Comparison of ENCODE assay signal across 8 cellular contexts in genomic region chr19:4967738-4968461, GRCh38. TPM values are rescaled to one million over a fixed set of nuclear protein-coding genes. Genes with fewer than 3 reads are reported as not detected.
DNase-seq lines count a peak whose midpoint lies in the region; ATAC-seq and TF ChIP-seq lines count a peak whose summit lies in the region.

No MANE protein-coding gene starts in this region.

- intact Hi-C loops in prostate gland (cut with DNase I) (loop anchor here (5.0 kb wide), 1 partner anchor 96 kb away; no protein-coding TSS in a partner anchor), mucosa of descending colon (cut with DNase I, micrococcal nuclease) (no loop called here)

- TF ChIP-seq POLR2A in prostate gland (IDR thresholded peaks at IDR 0.05), result no peak

- WGBS in prostate gland, result 75% methylated on average over 16 of the region's 16 CpGs

- DNase-seq in GM03348 (ENCODE audit: low spot score) (peak; percentile 25), NCI-H226 (peak; percentile 30), prostate gland (ENCODE audit: low spot score) (no peak), Kasumi-1 (lab: John Stamatoyannopoulos, UW) (no peak), mucosa of descending colon (no peak)
- no peak for DNase-seq in effector memory CD4-positive, alpha-beta T cell
- no peak for DNase-seq in activated CD4-positive, alpha-beta T cell treated with anti-CD3 and anti-CD28 coated beads for 1 hour
- no peak for DNase-seq in activated CD4-positive, alpha-beta T cell treated with anti-CD3 and anti-CD28 coated beads for 48 hours

- H3K36me3 ChIP-seq in effector memory CD4-positive, alpha-beta T cell (ENCODE audit: control insufficient read depth, insufficient read depth, low read length), result no peaks in the 10 kb centered on the region
- H3K36me3 ChIP-seq in prostate gland (no peaks in the 10 kb centered on the region), mucosa of descending colon (ENCODE audit: low read depth) (peaks cover 4% of the 10 kb centered on the region)

- TF ChIP-seq CTCF in prostate gland (IDR thresholded peaks at IDR 0.05), result no peak
- TF ChIP-seq CTCF in mucosa of descending colon (IDR thresholded peaks at IDR 0.05), result no peak

- H3K4me1 ChIP-seq in effector memory CD4-positive, alpha-beta T cell (ENCODE audit: control insufficient read depth, insufficient read depth, low read length, poor library complexity, severe bottlenecking), result peaks cover 22% of the 10 kb centered on the region
- H3K4me1 ChIP-seq in prostate gland (replicated peaks) (peaks cover 19% of the 10 kb centered on the region), mucosa of descending colon (ENCODE audit: low read depth) (peaks cover 26% of the 10 kb centered on the region)

- H3K4me3 ChIP-seq in effector memory CD4-positive, alpha-beta T cell (ENCODE audit: insufficient read depth, low read depth, low read length, poor library complexity, severe bottlenecking), result peak overlapping the region; percentile 20
- H3K4me3 ChIP-seq in prostate gland (peak overlapping the region in 1 of 2 donors; percentile 10), mucosa of descending colon (no peak overlapping the region)

- H3K27ac ChIP-seq in effector memory CD4-positive, alpha-beta T cell (ENCODE audit: insufficient read depth, low read length, poor library complexity, severe bottlenecking), result peak overlapping the region; percentile 40
- H3K27ac ChIP-seq in prostate gland, result peak overlapping the region; percentile 56 to 64

- no peaks in the 10 kb centered on the region for H3K27me3 ChIP-seq in effector memory CD4-positive, alpha-beta T cell (replicated peaks; ENCODE audit: control insufficient read depth, insufficient read depth, low read length, poor library complexity, severe bottlenecking)
- no peaks in the 10 kb centered on the region for H3K27me3 ChIP-seq in prostate gland (replicated peaks; ENCODE audit: insufficient read depth)

- no peak for ATAC-seq in mucosa of descending colon

- no peaks in the 10 kb centered on the region for H3K9me3 ChIP-seq in effector memory CD4-positive, alpha-beta T cell (ENCODE audit: control insufficient read depth, low read length)
- H3K9me3 ChIP-seq in prostate gland (no peaks in the 10 kb centered on the region), mucosa of descending colon (no peaks in the 10 kb centered on the region)

RNA-seq across cellular contexts. Expression of gene KDM4B, which starts 1.0 kb away (rescaled TPM):
- 100 to 1,000 TPM in 1 of 2 donors, 10 to 100 TPM in 1; 74.6 to 136 TPM for total RNA-seq in prostate gland
- 10 to 100 TPM; 42.7 to 53.8 (median 50.0) TPM for total RNA-seq in mucosa of descending colon

RNA-seq across cellular contexts. Expression of gene UHRF1, which starts 58.6 kb away (rescaled TPM):
- total RNA-seq in prostate gland, result 1 to 10 TPM; 3.8 to 5.3 TPM
- 10 to 100 TPM in 1 of 3 donors, 1 to 10 TPM in 2; 3.2 to 13.4 (median 4.2) TPM for total RNA-seq in mucosa of descending colon

Comparison
In these comparisons a context has a peak if more than half of its experiments do, and no peak if none do; other contexts are left out.
1. DNase-seq: peak in GM03348 (single experiment) and NCI-H226 (single experiment); none in effector memory CD4-positive, alpha-beta T cell (0 of 3), prostate gland (single experiment), Kasumi-1 (0 of 2), activated CD4-positive, alpha-beta T cell treated with anti-CD3 and anti-CD28 coated beads for 1 hour (single experiment), activated CD4-positive, alpha-beta T cell treated with anti-CD3 and anti-CD28 coated beads for 48 hours (single experiment) and mucosa of descending colon (0 of 3).